ENCODE assay signal across 23 cellular contexts in genomic region chr13:67152123-67152522, GRCh38.
"Had no signal": no experiment of that assay in that cellular context is flagged by ENCODE, and none has a peak within 500 bp of the region (broad histone marks: within the 10 kb centered on the region; RNA-seq: fewer than 3 reads in every experiment).

No MANE protein-coding gene starts in this region.

- ATAC-seq: T-cell had no signal

- H3K4me2 ChIP-seq: PC-9 had no signal

- H3K4me1 ChIP-seq: Peyer's patch had no signal

- DNase-seq: KBM-7, MV-4-11, NCI-H1048, NCI-H1105, NCI-H1417, NCI-H1436 treated with DMSO at 0.1 percent for 48 hours, NCI-H1694, NCI-H187 treated with DMSO at 0.1 percent for 48 hours, NCI-H2029 treated with DMSO at 0.1 percent for 48 hours, NCI-H2107, NCI-H226, NCI-H446, NCI-H510A, NCI-H524 treated with DMSO at 0.1 percent for 48 hours, NCI-H774, OCI-M1, PC-9, Peyer's patch, Right ventricle myocardium superior, RPMI8226, SIG-M5, T-cell had no signal

- H3K27ac ChIP-seq: PC-9, Peyer's patch, SJSA1 had no signal

- H2AFZ ChIP-seq: PC-9 had no signal

- H3K36me3 ChIP-seq: Peyer's patch, SJSA1 had no signal

- H3K27me3 ChIP-seq: Peyer's patch, SJSA1 had no signal

- H3K9me3 ChIP-seq: Peyer's patch, SJSA1 had no signal

- H3K4me3 ChIP-seq: PC-9, Peyer's patch, SJSA1 had no signal
